In genomic region chr1:30911061-30911954, GRCh38 we compare ENCODE assay signal across 8 cellular contexts. TPM values are rescaled to one million over a fixed set of nuclear protein-coding genes. Genes with fewer than 3 reads are reported as not detected.
A peak's percentile ranks its signal among the peaks of the same experiment; 100 is the strongest.
DNase-seq lines count a peak whose midpoint lies in the region; ATAC-seq and TF ChIP-seq lines count a peak whose summit lies in the region.

No MANE protein-coding gene starts in this region.

- intact Hi-C loops in ovary (cut with DNase I) = loop anchor here (1.0 to 10.0 kb wide), 7 partner anchors 109 to 513 kb away; partner anchors contain the start of gene MATN1 (in 3 of the 4)
- intact Hi-C loops in vagina (cut with DNase I) = loop anchor here (2.0 to 5.0 kb wide), 2 partner anchors 111 to 194 kb away; no protein-coding TSS in a partner anchor

- TF ChIP-seq CTCF in ovary (IDR thresholded peaks at IDR 0.05) (peak; percentile 49 to 82 (median 82)), vagina (IDR thresholded peaks at IDR 0.05) (peak; percentile 85 to 96 (median 91))

- no peak overlapping the region for H3K4me3 Mint-ChIP-seq in activated naive CD4-positive, alpha-beta T cell treated with anti-CD3 and anti-CD28 coated beads, Interleukin-2, amount 50 U/mL, for 24 hours

- TF ChIP-seq POLR2A in ovary (IDR thresholded peaks at IDR 0.05) (no peak), vagina (IDR thresholded peaks at IDR 0.05) (no peak)

- no peaks in the 10 kb centered on the region for H3K9me3 ChIP-seq in ovary
- H3K9me3 ChIP-seq in vagina = no peaks in the 10 kb centered on the region

- H3K36me3 ChIP-seq in ovary (no peaks in the 10 kb centered on the region), vagina (no peaks in the 10 kb centered on the region)

- H3K27me3 ChIP-seq in ovary (no peaks in the 10 kb centered on the region), vagina (no peaks in the 10 kb centered on the region)

- peak; percentile 89 for DNase-seq in EH (ENCODE audit: low read depth)
- peak; percentile 77 for DNase-seq in LoVo (ENCODE audit: low spot score)
- peak; percentile 83 for DNase-seq in RKO (ENCODE audit: low spot score)
- DNase-seq in glomerular endothelial cell (ENCODE audit: extremely low read depth, low read depth, low spot score) = peak; percentile 33
- DNase-seq in ovary = peak; percentile 83 to 92 (median 88)
- DNase-seq in vagina (ENCODE audit: extremely low spot score in 2 of 2) = no peak

- no peak overlapping the region for H3K27ac ChIP-seq in ovary
- H3K27ac ChIP-seq in vagina = peak overlapping the region; percentile 16

- no peaks in the 10 kb centered on the region for H3K36me3 Mint-ChIP-seq in activated naive CD4-positive, alpha-beta T cell treated with anti-CD3 and anti-CD28 coated beads, Interleukin-2, amount 50 U/mL, for 24 hours

- 38 to 42% (median 40%) methylated on average over 9 of the region's 9 CpGs for WGBS in ovary, 3 donors

- no peak for ATAC-seq in HG03025 (IDR thresholded peaks at IDR 0.05; ENCODE audit: low FRiP score, unreplicated experiment)

- no peak overlapping the region for H3K4me3 ChIP-seq in ovary
- no peak overlapping the region for H3K4me3 ChIP-seq in vagina

- no peaks in the 10 kb centered on the region for H3K9me3 Mint-ChIP-seq in activated naive CD4-positive, alpha-beta T cell treated with anti-CD3 and anti-CD28 coated beads, Interleukin-2, amount 50 U/mL, for 24 hours

- peaks cover 15% of the 10 kb centered on the region for H3K4me1 Mint-ChIP-seq in activated naive CD4-positive, alpha-beta T cell treated with anti-CD3 and anti-CD28 coated beads, Interleukin-2, amount 50 U/mL, for 24 hours

- peaks cover 14% of the 10 kb centered on the region for H3K27me3 Mint-ChIP-seq in activated naive CD4-positive, alpha-beta T cell treated with anti-CD3 and anti-CD28 coated beads, Interleukin-2, amount 50 U/mL, for 24 hours

- peak overlapping the region; percentile 23 for H3K27ac Mint-ChIP-seq in activated naive CD4-positive, alpha-beta T cell treated with anti-CD3 and anti-CD28 coated beads, Interleukin-2, amount 50 U/mL, for 24 hours

- H3K4me1 ChIP-seq in ovary (ENCODE audit: insufficient read depth) (peaks cover 7% of the 10 kb centered on the region), vagina (peaks cover 35% of the 10 kb centered on the region)

- TF ChIP-seq EP300 in ovary (IDR thresholded peaks at IDR 0.05) = no peak

RNA-seq across cellular contexts. Expression of gene SDC3, which starts 2.8 kb away (rescaled TPM):
- total RNA-seq in glomerular endothelial cell = 64.3 and 79.5 TPM in 2 replicates
- 10 to 100 TPM in 5 of 7 donors, 1 to 10 TPM in 2; 4.2 to 31.0 (median 23.0) TPM for total RNA-seq in ovary
- polyA plus RNA-seq in ovary = 10 to 100 TPM; 17.1 to 28.0 TPM
- total RNA-seq in vagina = 20.1 TPM

Comparison
In these comparisons a context has a peak if more than half of its experiments do, and no peak if none do; other contexts are left out.
1. DNase-seq: peak in EH (single experiment), LoVo (single experiment), RKO (single experiment), glomerular endothelial cell (single experiment) and ovary (5 of 5); none in vagina (0 of 2).